ENCODE assay signal across 1 cellular context in the genomic region with DNA sequence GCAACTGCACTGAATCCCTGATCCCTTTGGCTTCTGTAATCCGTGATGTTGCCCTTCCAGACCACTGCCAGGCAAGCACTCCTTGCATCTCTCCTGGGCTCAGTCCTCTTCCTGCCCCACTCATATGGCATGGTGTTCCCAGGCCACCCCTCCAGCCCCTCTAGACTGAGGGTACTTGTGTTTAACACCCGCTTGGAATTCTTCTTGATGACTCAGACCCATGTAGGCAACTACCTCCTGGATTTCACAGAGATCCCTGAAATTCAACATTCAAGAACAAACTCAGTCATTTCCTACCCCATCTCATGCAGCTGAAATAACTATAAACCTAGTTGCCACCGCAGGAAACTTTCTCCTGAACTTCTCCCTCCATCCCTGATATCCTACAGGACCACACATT.
TF ChIP-seq lines count a peak whose summit lies in the region.

No MANE protein-coding gene starts in this region.

TF ChIP-seq in GM23338, 12 proteins besides CTCF, POLR2A, EP300 and RAD21 (continued from another document):
- TF ChIP-seq POLR2AphosphoS5 (IDR thresholded peaks at IDR 0.05; ENCODE audit: low read depth) = no peak
- no peak for TF ChIP-seq REST (IDR thresholded peaks at IDR 0.05; ENCODE audit: unreplicated experiment)
- no peak for TF ChIP-seq STAT1 (IDR thresholded peaks at IDR 0.05; ENCODE audit: unreplicated experiment)
- no peak for TF ChIP-seq EZH2 (IDR thresholded peaks at IDR 0.05; ENCODE audit: low read depth, unreplicated experiment)
- no peak for TF ChIP-seq JUNB (IDR thresholded peaks at IDR 0.05; ENCODE audit: unreplicated experiment)
- no peak for TF ChIP-seq EZH2phosphoT487 (IDR thresholded peaks at IDR 0.05; ENCODE audit: unreplicated experiment)
